ENCODE assay signal across 12 cellular contexts in genomic region chr1:41475859-41476567, GRCh38. TPM values are rescaled to one million over a fixed set of nuclear protein-coding genes. Genes with fewer than 3 reads are reported as not detected.
DNase-seq lines count a peak whose midpoint lies in the region; ATAC-seq and TF ChIP-seq lines count a peak whose summit lies in the region.
"Had no signal": no experiment of that assay in that cellular context is flagged by ENCODE, and none has a peak within 500 bp of the region (broad histone marks: within the 10 kb centered on the region; RNA-seq: fewer than 3 reads in every experiment).

No MANE protein-coding gene starts in this region.

- H3K4me3 ChIP-seq in BJ (ENCODE audit: low read depth, low read length) (no peak overlapping the region), SK-N-SH (ENCODE audit: low read depth in 2 of 2, low read length in 1 of 2) (no peak overlapping the region), epithelial cell of esophagus (ENCODE audit: low read length) (no peak overlapping the region), osteoblast (ENCODE audit: insufficient read depth, low read length) (no peak overlapping the region)
- H3K4me3 ChIP-seq: dorsolateral prefrontal cortex, thoracic aorta had no signal

- H3F3A ChIP-seq in SK-N-SH (replicated peaks; ENCODE audit: insufficient read depth) = peaks cover 16% of the 10 kb centered on the region

- POLR2A ChIA-PET in BJ (lab: Charles Lee) (no interaction called here), SK-N-SH (lab: Yijun Ruan, JAX) (interaction anchor here (0.9 kb wide), 1 partner anchor 29 kb away, joined by 3 read pairs; no protein-coding TSS in a partner anchor)

- H3K9me3 ChIP-seq in SK-N-SH (no peaks in the 10 kb centered on the region), osteoblast (ENCODE audit: low read depth, low read length) (no peaks in the 10 kb centered on the region)
- H3K9me3 ChIP-seq: thoracic aorta had no signal

- H3K27ac ChIP-seq in SK-N-SH (ENCODE audit: low read depth in 2 of 2, low read length in 1 of 2) (peak overlapping the region; percentile 39 to 43), osteoblast (ENCODE audit: low read depth, low read length) (no peak overlapping the region)

- no peak overlapping the region for H3K9ac ChIP-seq in SK-N-SH

- H2AFZ ChIP-seq in SK-N-SH (ENCODE audit: low read depth) (peak overlapping the region; percentile 20; the same call in 1 of the 2 replicates), osteoblast (ENCODE audit: low read length) (no peak overlapping the region)

- H3K36me3 ChIP-seq in BJ (ENCODE audit: control insufficient read depth, insufficient read depth, low read length) = no peaks in the 10 kb centered on the region
- no peaks in the 10 kb centered on the region for H3K36me3 ChIP-seq in SK-N-SH (replicated peaks in 1 of 2; ENCODE audit: control insufficient read depth in 1 of 2, insufficient read depth in 2 of 2, low read length in 1 of 2)
- no peaks in the 10 kb centered on the region for H3K36me3 ChIP-seq in osteoblast (ENCODE audit: insufficient read depth, low read length)
- H3K36me3 ChIP-seq: thoracic aorta had no signal

- CTCF ChIA-PET in BJ (lab: Yijun Ruan, JAX) (interaction anchor here (1.2 to 1.5 kb wide), 3 partner anchors 43 to 97 kb away, joined by 3 read pairs; no protein-coding TSS in a partner anchor), SK-N-SH (lab: Yijun Ruan, JAX) (interaction anchor here (0.7 to 11.2 kb wide), 15 partner anchors 9 to 380 kb away, joined by 3 to 93 read pairs (median 4); partner anchors contain the start of gene EDN2)

- peak; percentile 41; the same call in 1 of the 2 replicates for TF ChIP-seq RAD21 in SK-N-SH (IDR thresholded peaks at IDR 0.05; ENCODE audit: low read length)

- DNase-seq in BJ (ENCODE audit: low read depth) (no peak), SK-N-SH (no peak), epithelial cell of esophagus (ENCODE audit: low read depth) (peak; percentile 65), osteoblast (ENCODE audit: insufficient read length, low spot score, missing footprints) (peak; percentile 69), RPMI8226 (no peak), T-helper 9 cell (no peak)
- DNase-seq: activated CD4-positive, CD25-positive, alpha-beta regulatory T cell treated with anti-CD3 and anti-CD28 coated beads, Interleukin-2, amount 50 U/mL, for 72 hours; AML-193; dorsolateral prefrontal cortex had no signal

- 0 out of 2 replicates have a peak, but pooled peaks have one; percentile 5 for TF ChIP-seq CTCF in BJ (IDR thresholded peaks at IDR 0.05; ENCODE audit: insufficient read depth, low read depth, low read length)
- peak; percentile 38 for TF ChIP-seq CTCF in SK-N-SH (IDR thresholded peaks at IDR 0.05)
- TF ChIP-seq CTCF in epithelial cell of esophagus (IDR thresholded peaks at IDR 0.05; ENCODE audit: insufficient read depth, low read depth, low read length, missing control alignments) = no peak
- peak; percentile 35 for TF ChIP-seq CTCF in osteoblast (IDR thresholded peaks at IDR 0.05; ENCODE audit: extremely low read depth, low read depth, low read length)

- ATAC-seq in GM21526 (IDR thresholded peaks at IDR 0.05; ENCODE audit: low FRiP score, unreplicated experiment) (no peak), GM18858 (IDR thresholded peaks at IDR 0.05; ENCODE audit: unreplicated experiment) (no peak)

- H4K20me1 ChIP-seq in SK-N-SH (ENCODE audit: insufficient read depth) = no peaks in the 10 kb centered on the region
- peaks cover 4% of the 10 kb centered on the region for H4K20me1 ChIP-seq in osteoblast (ENCODE audit: insufficient read depth, low read length)

- no peak for TF ChIP-seq EP300 in SK-N-SH (IDR thresholded peaks at IDR 0.05; ENCODE audit: borderline replicate concordance in 1 of 2, low read depth in 1 of 2, low read length in 1 of 2)

- no peaks in the 10 kb centered on the region for H3K79me2 ChIP-seq in SK-N-SH (ENCODE audit: insufficient read depth)
- H3K79me2 ChIP-seq in osteoblast (ENCODE audit: insufficient read depth, low read length) = no peaks in the 10 kb centered on the region

- H3K9me2 ChIP-seq in SK-N-SH = no peaks in the 10 kb centered on the region

- peaks cover 34 to 55% of the 10 kb centered on the region in 2 experiments for H3K4me1 ChIP-seq in SK-N-SH (ENCODE audit: control insufficient read depth in 1 of 2, insufficient read depth in 2 of 2, low read depth in 1 of 2, low read length in 1 of 2)
- peaks cover 13% of the 10 kb centered on the region for H3K4me1 ChIP-seq in osteoblast (ENCODE audit: insufficient read depth, low read length)

- H3K27me3 ChIP-seq in BJ (ENCODE audit: control insufficient read depth, insufficient read depth, low read length) (no peaks in the 10 kb centered on the region), SK-N-SH (ENCODE audit: insufficient read depth) (no peaks in the 10 kb centered on the region), osteoblast (ENCODE audit: insufficient read depth, low read length) (no peaks in the 10 kb centered on the region)
- H3K27me3 ChIP-seq: dorsolateral prefrontal cortex had no signal

- no peak overlapping the region for H3K4me2 ChIP-seq in SK-N-SH
- no peak overlapping the region for H3K4me2 ChIP-seq in osteoblast (ENCODE audit: insufficient read depth, low read length)

- WGBS in SK-N-SH (ENCODE audit: low lambda C conversion rate) = 59% methylated on average over 8 of the region's 8 CpGs

TF ChIP-seq in SK-N-SH, 30 proteins besides CTCF, POLR2A, EP300 and RAD21:
- no peak for TF ChIP-seq POLR2AphosphoS5 (IDR thresholded peaks at IDR 0.05; ENCODE audit: low read depth, low read length)
- no peak for TF ChIP-seq USF2 (IDR thresholded peaks at IDR 0.05; ENCODE audit: borderline replicate concordance, low read depth, low read length)
- TF ChIP-seq PBX3 (IDR thresholded peaks at IDR 0.05) = peak; percentile 65
- TF ChIP-seq NFIC (IDR thresholded peaks at IDR 0.05; ENCODE audit: borderline replicate concordance) = peak; percentile 40
- TF ChIP-seq ELF1 (IDR thresholded peaks at IDR 0.05) = no peak
- TF ChIP-seq FOSL2 (IDR thresholded peaks at IDR 0.05; ENCODE audit: borderline replicate concordance, low read depth) = no peak

RNA-seq across cellular contexts. Expression of gene EDN2, which starts 8.5 kb away (rescaled TPM):
- polyA plus RNA-seq in BJ (2011; rRNA removed) (0.06 TPM in 1 of 2 replicates, not detected in the other), SK-N-SH (2012; rRNA removed) (0.97 and 1.7 TPM in 2 replicates)
- not detected in 2 replicates for polyA minus RNA-seq in BJ (2011; rRNA and poly(A)+ RNA removed)
- polyA plus RNA-seq in SK-N-SH (2012; cell fraction: cytosol; rRNA removed) = 0.77 and 0.84 TPM in 2 replicates
- polyA plus RNA-seq in SK-N-SH (2012; cell fraction: nucleus; rRNA removed) = 0.75 and 1.2 TPM in 2 replicates
- total RNA-seq in osteoblast = not detected in 2 replicates
- total RNA-seq: thoracic aorta had no signal

Comparison
In these comparisons a context has a peak if more than half of its experiments do, and no peak if none do; other contexts are left out.
1. DNase-seq: peak in epithelial cell of esophagus (single experiment) and osteoblast (single experiment); none in BJ (single experiment), SK-N-SH (single experiment), RPMI8226 (single experiment) and T-helper 9 cell (single experiment).